In genomic region chr6:161476711-161477110, GRCh38 we compare ENCODE assay signal across 2 cellular contexts.
TF ChIP-seq lines count a peak whose summit lies in the region.

No MANE protein-coding gene starts in this region.

TF ChIP-seq in SK-N-SH treated with all-trans-retinoic acid at 6 μM for 48 hours, 23 proteins besides CTCF, POLR2A, EP300 and RAD21 (continued from another document):
- TF ChIP-seq POU6F1 (CRISPR knock-in tag; IDR thresholded peaks at IDR 0.05; ENCODE audit: borderline replicate concordance, low read depth), result no peak
- TF ChIP-seq CSRNP3 (CRISPR knock-in tag; IDR thresholded peaks at IDR 0.05), result no peak
- TF ChIP-seq ZC3H10 (CRISPR knock-in tag; IDR thresholded peaks at IDR 0.05), result no peak
- TF ChIP-seq ZFP3 (CRISPR knock-in tag; IDR thresholded peaks at IDR 0.05), result no peak
- TF ChIP-seq, protein P1, sequence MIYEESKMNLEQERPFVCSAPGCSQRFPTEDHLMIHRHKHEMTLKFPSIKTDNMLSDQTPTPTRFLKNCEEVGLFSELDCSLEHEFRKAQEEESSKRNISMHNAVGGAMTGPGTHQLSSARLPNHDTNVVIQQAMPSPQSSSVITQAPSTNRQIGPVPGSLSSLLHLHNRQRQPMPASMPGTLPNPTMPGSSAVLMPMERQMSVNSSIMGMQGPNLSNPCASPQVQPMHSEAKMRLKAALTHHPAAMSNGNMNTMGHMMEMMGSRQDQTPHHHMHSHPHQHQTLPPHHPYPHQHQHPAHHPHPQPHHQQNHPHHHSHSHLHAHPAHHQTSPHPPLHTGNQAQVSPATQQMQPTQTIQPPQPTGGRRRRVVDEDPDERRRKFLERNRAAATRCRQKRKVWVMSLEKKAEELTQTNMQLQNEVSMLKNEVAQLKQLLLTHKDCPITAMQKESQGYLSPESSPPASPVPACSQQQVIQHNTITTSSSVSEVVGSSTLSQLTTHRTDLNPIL (CRISPR knock-in tag; IDR thresholded peaks at IDR 0.05; ENCODE audit: low read depth), result no peak
- TF ChIP-seq TCF4 (CRISPR knock-in tag; IDR thresholded peaks at IDR 0.05; ENCODE audit: borderline replicate concordance), result no peak
- TF ChIP-seq, protein P2, sequence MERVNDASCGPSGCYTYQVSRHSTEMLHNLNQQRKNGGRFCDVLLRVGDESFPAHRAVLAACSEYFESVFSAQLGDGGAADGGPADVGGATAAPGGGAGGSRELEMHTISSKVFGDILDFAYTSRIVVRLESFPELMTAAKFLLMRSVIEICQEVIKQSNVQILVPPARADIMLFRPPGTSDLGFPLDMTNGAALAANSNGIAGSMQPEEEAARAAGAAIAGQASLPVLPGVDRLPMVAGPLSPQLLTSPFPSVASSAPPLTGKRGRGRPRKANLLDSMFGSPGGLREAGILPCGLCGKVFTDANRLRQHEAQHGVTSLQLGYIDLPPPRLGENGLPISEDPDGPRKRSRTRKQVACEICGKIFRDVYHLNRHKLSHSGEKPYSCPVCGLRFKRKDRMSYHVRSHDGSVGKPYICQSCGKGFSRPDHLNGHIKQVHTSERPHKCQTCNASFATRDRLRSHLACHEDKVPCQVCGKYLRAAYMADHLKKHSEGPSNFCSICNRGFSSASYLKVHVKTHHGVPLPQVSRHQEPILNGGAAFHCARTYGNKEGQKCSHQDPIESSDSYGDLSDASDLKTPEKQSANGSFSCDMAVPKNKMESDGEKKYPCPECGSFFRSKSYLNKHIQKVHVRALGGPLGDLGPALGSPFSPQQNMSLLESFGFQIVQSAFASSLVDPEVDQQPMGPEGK (CRISPR knock-in tag; IDR thresholded peaks at IDR 0.05; ENCODE audit: borderline replicate concordance), result no peak
- TF ChIP-seq ISL1 (CRISPR knock-in tag; IDR thresholded peaks at IDR 0.05), result no peak
- no peak for TF ChIP-seq OSR1 (CRISPR knock-in tag; IDR thresholded peaks at IDR 0.05)
- TF ChIP-seq ZNF565 (CRISPR knock-in tag; conservative IDR thresholded peaks at IDR 0.05; ENCODE audit: low read depth), result no peak
- TF ChIP-seq ESRRG (CRISPR knock-in tag; IDR thresholded peaks at IDR 0.05), result no peak
- TF ChIP-seq ARNTL (CRISPR knock-in tag; IDR thresholded peaks at IDR 0.05; ENCODE audit: borderline replicate concordance, low read depth), result no peak

TF ChIP-seq in SK-N-SH, 30 proteins besides CTCF, POLR2A, EP300 and RAD21 (continued from another document):
- TF ChIP-seq ZBTB33 (IDR thresholded peaks at IDR 0.05; ENCODE audit: borderline replicate concordance, low read depth), result no peak
- no peak for TF ChIP-seq GABPA (IDR thresholded peaks at IDR 0.05; ENCODE audit: low read depth)
TF ChIP-seq in SK-N-SH: peak in this region for 0.
